ENCODE assay signal across 8 cellular contexts in genomic region chr19:45927565-45928261, GRCh38. TPM values are rescaled to one million over a fixed set of nuclear protein-coding genes. Genes with fewer than 3 reads are reported as not detected.
DNase-seq lines count a peak whose midpoint lies in the region; ATAC-seq and TF ChIP-seq lines count a peak whose summit lies in the region.

No MANE protein-coding gene starts in this region.

- ATAC-seq in HG03342 (IDR thresholded peaks at IDR 0.05; ENCODE audit: unreplicated experiment) (peak; percentile 82), left lung (peak; percentile 96), GM21515 (IDR thresholded peaks at IDR 0.05; ENCODE audit: unreplicated experiment) (no peak)

- TF ChIP-seq CTCF in GM10248 (IDR thresholded peaks at IDR 0.05; ENCODE audit: control extremely low read depth, extremely low read depth, low read depth, missing control alignments), result no peak
- TF ChIP-seq CTCF in coronary artery (IDR thresholded peaks at IDR 0.05), result no peak
- TF ChIP-seq CTCF in left lung (IDR thresholded peaks at IDR 0.05), result no peak

- peak; percentile 99 for DNase-seq in GM10248 (ENCODE audit: extremely low spot score)
- DNase-seq in NCI-H510A treated with DMSO at 0.1 percent for 48 hours (lab: John Stamatoyannopoulos, UW), result peak; percentile 89
- peak; percentile 76 for DNase-seq in activated CD4-positive, alpha-beta T cell treated with anti-CD3 and anti-CD28 coated beads for 1 hour
- DNase-seq in coronary artery (ENCODE audit: low spot score), result peak; percentile 80
- DNase-seq in left lung, result peak; percentile 88 to 91
- peak; percentile 71 to 85 for DNase-seq in stimulated activated CD4-positive, alpha-beta T cell treated with anti-CD3 and anti-CD28 coated beads, Interleukin-4, amount 100 ng/mL, for 48 hours (ENCODE audit: low read depth in 2 of 2)

- intact Hi-C loops in left lung (cut with DNase I), result no loop called here

- CTCF ChIA-PET in GM10248 (lab: Yijun Ruan, JAX), result interaction anchor here (1.3 to 1.4 kb wide), 2 partner anchors 25 to 101 kb away, joined by 3 to 4 read pairs; no protein-coding TSS in a partner anchor

- H3K36me3 ChIP-seq in left lung, result no peaks in the 10 kb centered on the region

- no peaks in the 10 kb centered on the region for H3K9me3 ChIP-seq in left lung

- peaks cover 0 to 16% of the 10 kb centered on the region in 2 donors for H3K27me3 ChIP-seq in left lung

- no peak overlapping the region for H3K27ac ChIP-seq in coronary artery
- H3K27ac ChIP-seq in left lung, result no peak overlapping the region

- H3K4me1 ChIP-seq in left lung, result peaks cover 2 to 8% of the 10 kb centered on the region in 2 donors

- no peak overlapping the region for H3K4me3 ChIP-seq in coronary artery
- no peak overlapping the region for H3K4me3 ChIP-seq in left lung

- POLR2A ChIA-PET in GM10248 (lab: Yijun Ruan, JAX), result no interaction called here

RNA-seq across cellular contexts. Expression of gene NANOS2, which starts 13.1 kb away (rescaled TPM):
- not detected for total RNA-seq in left lung

RNA-seq across cellular contexts. Expression of gene MYPOP, which starts 25.3 kb away (rescaled TPM):
- total RNA-seq in left lung, result 1 to 10 TPM; 7.2 to 8.7 TPM

RNA-seq across cellular contexts. Expression of gene IRF2BP1, which starts 41.8 kb away (rescaled TPM):
- 10 to 100 TPM; 18.0 to 20.3 TPM for total RNA-seq in left lung

RNA-seq across cellular contexts. Expression of gene NOVA2, which starts 46.0 kb away (rescaled TPM):
- 10 to 100 TPM in 1 of 2 donors, 1 to 10 TPM in 1; 6.4 to 12.6 TPM for total RNA-seq in left lung
